9 cellular contexts compared by ENCODE assay signal in genomic region chr12:50925920-50926319, GRCh38. TPM values are rescaled to one million over a fixed set of nuclear protein-coding genes. Genes with fewer than 3 reads are reported as not detected.
DNase-seq lines count a peak whose midpoint lies in the region; ATAC-seq, FAIRE-seq and TF ChIP-seq lines count a peak whose summit lies in the region.
"Had no signal": no experiment of that assay in that cellular context is flagged by ENCODE, and none has a peak within 500 bp of the region (broad histone marks: within the 10 kb centered on the region; RNA-seq: fewer than 3 reads in every experiment).

No MANE protein-coding gene starts in this region.

- no TSS peak for BruUV-seq in K562 (replicated peaks; lab: Mats Ljungman, UMichigan)

- peak overlapping the region; percentile 85 for H3K4me2 ChIP-seq in K562 (ENCODE audit: insufficient read depth, low read length)

- H3K9ac ChIP-seq in HUES64 (ENCODE audit: low read depth, low read length) (no peak overlapping the region), K562 (ENCODE audit: insufficient read depth in 1 of 2, low read depth in 2 of 2, low read length in 2 of 2) (peak overlapping the region; percentile 73 to 81; a peak in 3 of 4 replicates)

- no peaks in the 10 kb centered on the region for H3K27me3 ChIP-seq in HUES64 (ENCODE audit: insufficient read depth, low read length)
- H3K27me3 ChIP-seq in K562 (ENCODE audit: control insufficient read depth in 2 of 2, insufficient read depth in 2 of 2, low read length in 2 of 2): no peaks in the 10 kb centered on the region
- H3K27me3 ChIP-seq in right lobe of liver: no peaks in the 10 kb centered on the region
- no peaks in the 10 kb centered on the region for H3K27me3 ChIP-seq in suprapubic skin

- TF ChIP-seq EP300 in K562 (IDR thresholded peaks at IDR 0.05; ENCODE audit: low read length) (no peak), suprapubic skin (IDR thresholded peaks at IDR 0.05) (no peak)

- 86% methylated on average over 1 of the region's 1 CpG for WGBS in HUES64
- WGBS in K562 (ENCODE audit: insufficient coverage, low coverage, missing lambda C conversion rate): 0% methylated on average over 1 of the region's 1 CpG
- WGBS in right lobe of liver (ENCODE audit: insufficient coverage, low coverage, low lambda C conversion rate, missing lambda C conversion rate): 17% methylated on average over 1 of the region's 1 CpG
- 13% methylated on average over 1 of the region's 1 CpG for WGBS in suprapubic skin

- H3K9me3 ChIP-seq in HUES64 (ENCODE audit: insufficient read depth, low read depth, low read length) (no peaks in the 10 kb centered on the region), K562 (replicated peaks; ENCODE audit: control insufficient read depth, insufficient read depth, low read depth, low read length) (no peaks in the 10 kb centered on the region; the same call in 1 of the 2 replicates), right lobe of liver (no peaks in the 10 kb centered on the region), suprapubic skin (no peaks in the 10 kb centered on the region)

- TF ChIP-seq CTCF in K562 (IDR thresholded peaks at IDR 0.05 in 2 of 3, conservative IDR thresholded peaks at IDR 0.05 in 1 of 3; ENCODE audit: insufficient read depth in 2 of 3, low read depth in 1 of 3, low read length in 3 of 3) (no peak), right lobe of liver (IDR thresholded peaks at IDR 0.05) (no peak), suprapubic skin (IDR thresholded peaks at IDR 0.05) (no peak)

- FAIRE-seq in K562 (lab: Jason Lieb, UNC) (no peak), HTR-8/SVneo (lab: Jason Lieb, UNC) (no peak)
- FAIRE-seq: endometrium had no signal

- 0 out of 3 replicates have a peak, but pooled peaks have one; percentile 5 for ATAC-seq in K562
- ATAC-seq in right lobe of liver: peak in 1 of 4 donors; percentile 33

- TF ChIP-seq RAD21 in K562 (CRISPR knock-in tag; conservative IDR thresholded peaks at IDR 0.05 in 1 of 2, IDR thresholded peaks at IDR 0.05 in 1 of 2): no peak

- POLR2A ChIA-PET in K562 (lab: Yijun Ruan, JAX): interaction anchor here (0.8 kb wide), 1 partner anchor 305 kb away, joined by 3 read pairs; no protein-coding TSS in a partner anchor

- intact Hi-C loops in K562 (cut with micrococcal nuclease): loop anchor here (5.0 to 10.0 kb wide), 3 partner anchors 99 to 161 kb away; partner anchors contain the start of genes ATF1 and SLC11A2
- intact Hi-C loops in right lobe of liver (cut with DNase I): loop anchor here in 1 of 2 donors (10.0 kb wide), 1 partner anchor 59 kb away; no protein-coding TSS in a partner anchor
- intact Hi-C loops in posterior vena cava (cut with DNase I): no loop called here

- no peak for DNase-seq in K562 (ENCODE audit: extremely low read depth in 1 of 4, low spot score in 3 of 4)
- no peak for DNase-seq in right lobe of liver
- no peak for DNase-seq in suprapubic skin (ENCODE audit: low spot score in 2 of 2)
- no peak for DNase-seq in NCI-H226
- DNase-seq in SKM-1 (lab: John Stamatoyannopoulos, UW; ENCODE audit: unreplicated experiment): no peak
- DNase-seq in posterior vena cava (ENCODE audit: low spot score): no peak
- DNase-seq in HTR-8/SVneo (ENCODE audit: insufficient read length, low spot score): no peak

- CTCF ChIA-PET in K562 (lab: Yijun Ruan, JAX; ENCODE audit: low intra/inter-chr PET ratio): no interaction called here

- H3K27ac ChIP-seq in HUES64 (ENCODE audit: low read depth, low read length) (no peak overlapping the region), K562 (ENCODE audit: extremely low read depth, low read depth, low read length) (peak overlapping the region; percentile 41; the same call in 2 of the 3 replicates), right lobe of liver (peak overlapping the region; percentile 76 to 82 (median 80)), suprapubic skin (peak overlapping the region; percentile 92)

- peaks cover 46% of the 10 kb centered on the region for H3K79me2 ChIP-seq in K562 (ENCODE audit: control insufficient read depth, insufficient read depth, low read length)

- in situ Hi-C loops in K562 (cut with MboI): no loop called here

- no peaks in the 10 kb centered on the region for H3K9me1 ChIP-seq in K562 (ENCODE audit: control insufficient read depth, insufficient read depth, low read length)

- H3K4me3 ChIP-seq in HUES64 (ENCODE audit: low read length): peak overlapping the region; percentile 42
- H3K4me3 ChIP-seq in K562: peak overlapping the region; percentile 61
- H3K4me3 ChIP-seq in right lobe of liver: peak overlapping the region; percentile 64 to 80 (median 74)
- peak overlapping the region; percentile 78 for H3K4me3 ChIP-seq in suprapubic skin

- TF ChIP-seq POLR2A in K562 (conservative IDR thresholded peaks at IDR 0.05): no peak
- TF ChIP-seq POLR2A in right lobe of liver (IDR thresholded peaks at IDR 0.05): no peak
- no peak for TF ChIP-seq POLR2A in suprapubic skin (IDR thresholded peaks at IDR 0.05)

- peaks cover 46% of the 10 kb centered on the region for H3K4me1 ChIP-seq in HUES64 (ENCODE audit: insufficient read depth, low read length)
- H3K4me1 ChIP-seq in K562 (replicated peaks in 1 of 2; ENCODE audit: control insufficient read depth in 2 of 2, insufficient read depth in 2 of 2, low read length in 2 of 2): peaks cover 3 to 21% of the 10 kb centered on the region in 2 experiments; a peak in 4 of 5 replicates
- peaks cover 0 to 41% (median 19%) of the 10 kb centered on the region in 4 donors for H3K4me1 ChIP-seq in right lobe of liver
- peaks cover 51% of the 10 kb centered on the region for H3K4me1 ChIP-seq in suprapubic skin

- H3K36me3 ChIP-seq in HUES64 (ENCODE audit: insufficient read depth, low read length): no peaks in the 10 kb centered on the region
- no peaks in the 10 kb centered on the region; the same call in 2 of the 3 replicates for H3K36me3 ChIP-seq in K562 (ENCODE audit: control insufficient read depth, insufficient read depth, low read length)
- peaks cover 0 to 19% (median 10%) of the 10 kb centered on the region in 4 donors for H3K36me3 ChIP-seq in right lobe of liver
- peaks cover 17% of the 10 kb centered on the region for H3K36me3 ChIP-seq in suprapubic skin

- H2AFZ ChIP-seq in K562 (ENCODE audit: low read depth, low read length): 0 out of 2 replicates have a peak overlapping the region, but pooled peaks have one; percentile 14

- no peaks in the 10 kb centered on the region for H4K20me1 ChIP-seq in K562 (replicated peaks; ENCODE audit: control insufficient read depth, insufficient read depth, low read length)

TF ChIP-seq in K562, 482 proteins besides CTCF, POLR2A, EP300 and RAD21:
- TF ChIP-seq CEBPB (tag; IDR thresholded peaks at IDR 0.05) (0 out of 2 replicates have a peak, but pooled peaks have one; percentile 37), MYBL2 (IDR thresholded peaks at IDR 0.05; ENCODE audit: low read depth) (no peak), MYBL2 (CRISPR knock-in tag; IDR thresholded peaks at IDR 0.05; ENCODE audit: borderline replicate concordance) (no peak), LARP7 (IDR thresholded peaks at IDR 0.05) (0 out of 2 replicates have a peak, but pooled peaks have one; percentile 45), SNRNP70 (optimal IDR thresholded peaks at IDR 0.05; ENCODE audit: low read depth, low read length) (no peak), ZNF384 (IDR thresholded peaks at IDR 0.05; ENCODE audit: low read depth, low read length) (peak; percentile 22; the same call in 1 of the 2 replicates)
TF ChIP-seq in K562: peak in this region for 3.

RNA-seq across cellular contexts. Expression of gene HIGD1C, which starts 26.4 kb away (rescaled TPM):
- polyA plus RNA-seq in HUES64 (2013, experiment 1 of 2): not detected
- polyA plus RNA-seq in HUES64 (2013, experiment 2 of 2): not detected
- not detected in 2 replicates for total RNA-seq in K562 (2011; cell fraction: chromatin; rRNA removed; ENCODE audit: low replicate concordance)
- total RNA-seq in K562 (2011; cell fraction: nucleolus; rRNA removed): not detected in 2 replicates
- total RNA-seq in K562 (2011; cell fraction: nucleoplasm; rRNA removed): not detected in 2 replicates
- total RNA-seq in K562 (2014; rRNA removed) (not detected in 2 replicates), K562 (2014; rRNA removed; fragmentation: Illumina TruSeq; extraction: Trizol) (not detected in 2 replicates), K562 (2015; rRNA removed; fragmentation: Illumina TruSeq; extraction: Trizol) (not detected in 2 replicates), K562 (2021) (not detected in 2 replicates), right lobe of liver (not detected), suprapubic skin (not detected), posterior vena cava (not detected)
- polyA plus RNA-seq in K562 (2011; rRNA removed) (not detected in 2 replicates), K562 (2014; fragmentation: Illumina TruSeq; extraction: Trizol) (not detected in 2 replicates), K562 (2014; fragmentation: Nextera tagmentation; extraction: Ambion mirVana) (not detected), K562 (2014; rRNA removed) (not detected in 2 replicates)
- polyA plus RNA-seq in K562 (2011; cell fraction: cytosol; rRNA removed): not detected in 2 replicates
- not detected in 2 replicates for polyA plus RNA-seq in K562 (2011; cell fraction: nucleus; rRNA removed)
- polyA plus RNA-seq in K562 (2012): not detected in 2 replicates
- not detected in 2 replicates for polyA minus RNA-seq in K562 (2011; rRNA and poly(A)+ RNA removed)
- not detected in 2 replicates for polyA minus RNA-seq in K562 (2011; cell fraction: cytosol; rRNA and poly(A)+ RNA removed)
- polyA minus RNA-seq in K562 (2011; cell fraction: nucleus; rRNA and poly(A)+ RNA removed): not detected in 2 replicates
